Comparison of ENCODE assay signal across 2 cellular contexts in genomic region chr17:61996916-61997605, GRCh38.
TF ChIP-seq lines count a peak whose summit lies in the region.

No MANE protein-coding gene starts in this region.

TF ChIP-seq in SK-N-SH treated with all-trans-retinoic acid at 6 μM for 48 hours, 23 proteins besides CTCF, POLR2A, EP300 and RAD21 (continued from another document):
- no peak for TF ChIP-seq SNAI2 (CRISPR knock-in tag; IDR thresholded peaks at IDR 0.05)
- no peak for TF ChIP-seq RARB (CRISPR knock-in tag; IDR thresholded peaks at IDR 0.05)
- no peak for TF ChIP-seq ZNF8 (CRISPR knock-in tag; IDR thresholded peaks at IDR 0.05)
- TF ChIP-seq ESRRG (CRISPR knock-in tag; IDR thresholded peaks at IDR 0.05), result no peak
- TF ChIP-seq POU6F1 (CRISPR knock-in tag; IDR thresholded peaks at IDR 0.05; ENCODE audit: borderline replicate concordance, low read depth), result no peak
- TF ChIP-seq TSHZ2 (CRISPR knock-in tag; IDR thresholded peaks at IDR 0.05), result no peak

TF ChIP-seq in SK-N-SH, 30 proteins besides CTCF, POLR2A, EP300 and RAD21 (continued from another document):
- no peak for TF ChIP-seq EZH2phosphoT487 (IDR thresholded peaks at IDR 0.05; ENCODE audit: borderline replicate concordance, low read depth)
- no peak for TF ChIP-seq FOXM1 (IDR thresholded peaks at IDR 0.05; ENCODE audit: low read depth)
- TF ChIP-seq, protein P1, sequence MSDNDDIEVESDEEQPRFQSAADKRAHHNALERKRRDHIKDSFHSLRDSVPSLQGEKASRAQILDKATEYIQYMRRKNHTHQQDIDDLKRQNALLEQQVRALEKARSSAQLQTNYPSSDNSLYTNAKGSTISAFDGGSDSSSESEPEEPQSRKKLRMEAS (IDR thresholded peaks at IDR 0.05; ENCODE audit: low read depth), result no peak
- no peak for TF ChIP-seq RXRA (IDR thresholded peaks at IDR 0.05; ENCODE audit: borderline replicate concordance, low read depth)
